8 cellular contexts compared by ENCODE assay signal in genomic region chr7:32891800-32892520, GRCh38. TPM values are rescaled to one million over a fixed set of nuclear protein-coding genes. Genes with fewer than 3 reads are reported as not detected.
DNase-seq lines count a peak whose midpoint lies in the region; ATAC-seq and TF ChIP-seq lines count a peak whose summit lies in the region.

No MANE protein-coding gene starts in this region.

- TF ChIP-seq RAD21 in neural cell (conservative IDR thresholded peaks at IDR 0.05) = peak; percentile 17

- H3K4me2 ChIP-seq in Loucy (ENCODE audit: low read depth, low read length, poor library complexity, severe bottlenecking) (peak overlapping the region; percentile 72), neural cell (ENCODE audit: low read length) (peak overlapping the region; percentile 71)

- DNase-seq in ELR (ENCODE audit: low read depth) (peak; percentile 99), H7 (peak; percentile 93), RWPE2 (ENCODE audit: low spot score) (peak; percentile 97), fibroblast of the conjunctiva (ENCODE audit: low read depth) (peak; percentile 90), stomach (peak; percentile 95)
- peak; percentile 99 for DNase-seq in activated effector memory CD4-positive, alpha-beta T cell treated with anti-CD3 and anti-CD28 coated beads, Interleukin-2, amount 50 U/mL, for 16 hours

- H4K20me1 ChIP-seq in Loucy (ENCODE audit: insufficient read depth, low read length, poor library complexity, severe bottlenecking) (peaks cover 40% of the 10 kb centered on the region), neural cell (ENCODE audit: insufficient read depth) (no peaks in the 10 kb centered on the region)

- peak overlapping the region; percentile 71 for H3K4me3 ChIP-seq in H7 (ENCODE audit: insufficient read depth, low read depth, low read length)
- H3K4me3 ChIP-seq in Loucy (ENCODE audit: low read length, poor library complexity, severe bottlenecking) = peak overlapping the region; percentile 95
- H3K4me3 ChIP-seq in RWPE2 (ENCODE audit: severe bottlenecking) = peak overlapping the region; percentile 97
- peak overlapping the region; percentile 71 for H3K4me3 ChIP-seq in neural cell (ENCODE audit: low read length)
- peak overlapping the region; percentile 78 to 97 (median 96) for H3K4me3 ChIP-seq in stomach

- H3K27ac ChIP-seq in RWPE2 (ENCODE audit: poor library complexity, severe bottlenecking) = peak overlapping the region; percentile 93
- H3K27ac ChIP-seq in neural cell (ENCODE audit: low read length) = peak overlapping the region; percentile 96
- peak overlapping the region; percentile 98 to 100 (median 99) for H3K27ac ChIP-seq in stomach

- H3K79me2 ChIP-seq in Loucy (ENCODE audit: insufficient read depth, low read length) = peaks cover 40% of the 10 kb centered on the region
- peaks cover 38% of the 10 kb centered on the region for H3K79me2 ChIP-seq in neural cell (replicated peaks; ENCODE audit: insufficient read depth, low read length)

- H3F3A ChIP-seq in Loucy (ENCODE audit: low read depth) (no peaks in the 10 kb centered on the region), neural cell (ENCODE audit: insufficient read depth, low read length, poor library complexity, severe bottlenecking) (peaks cover 7% of the 10 kb centered on the region)

- TF ChIP-seq EP300 in neural cell (conservative IDR thresholded peaks at IDR 0.05; ENCODE audit: poor library complexity, severe bottlenecking) (peak; percentile 53), stomach (IDR thresholded peaks at IDR 0.05) (peak; percentile 44)

- peaks cover under 1% of the 10 kb centered on the region; the same call in 1 of the 2 replicates for H3K27me3 ChIP-seq in H7 (ENCODE audit: control insufficient read depth, insufficient read depth, low read length)
- H3K27me3 ChIP-seq in Loucy (ENCODE audit: insufficient read depth, low read length, poor library complexity, severe bottlenecking) = no peaks in the 10 kb centered on the region
- no peaks in the 10 kb centered on the region for H3K27me3 ChIP-seq in RWPE2 (ENCODE audit: insufficient read depth, poor library complexity, severe bottlenecking)
- H3K27me3 ChIP-seq in neural cell (ENCODE audit: insufficient read depth, low read depth, low read length) = no peaks in the 10 kb centered on the region
- no peaks in the 10 kb centered on the region for H3K27me3 ChIP-seq in stomach

- H3K4me1 ChIP-seq in Loucy (ENCODE audit: insufficient read depth, low read length, poor library complexity, severe bottlenecking) (peaks cover 40% of the 10 kb centered on the region), RWPE2 (ENCODE audit: insufficient read depth, poor library complexity, severe bottlenecking) (peaks cover 18% of the 10 kb centered on the region), stomach (peaks cover 36 to 50% (median 43%) of the 10 kb centered on the region in 4 donors)

- peak in 1 of 4 donors; percentile 49 for TF ChIP-seq POLR2A in stomach (IDR thresholded peaks at IDR 0.05)

- TF ChIP-seq CTCF in Loucy (conservative IDR thresholded peaks at IDR 0.05; ENCODE audit: low read length) (no peak), RWPE2 (IDR thresholded peaks at IDR 0.05; ENCODE audit: poor library complexity, severe bottlenecking) (no peak), neural cell (IDR thresholded peaks at IDR 0.05; ENCODE audit: poor library complexity, severe bottlenecking) (no peak), stomach (IDR thresholded peaks at IDR 0.05) (no peak)

- no peaks in the 10 kb centered on the region for H3K9me2 ChIP-seq in Loucy (replicated peaks; ENCODE audit: low read depth, low read length)
- no peaks in the 10 kb centered on the region for H3K9me2 ChIP-seq in neural cell (ENCODE audit: insufficient read depth, low read length)

- 0 to 1% (median 0%) methylated on average over 16 to 82 of the region's 85 CpGs for whole genome bisulfite sequencing in stomach, 5 donors

- intact Hi-C loops in stomach (cut with DNase I; ENCODE audit: low total_unique reads) = no loop called here

- H3K9me3 ChIP-seq in Loucy (ENCODE audit: insufficient read depth, low read depth, low read length) (no peaks in the 10 kb centered on the region), RWPE2 (ENCODE audit: severe bottlenecking) (no peaks in the 10 kb centered on the region), neural cell (ENCODE audit: low read length) (no peaks in the 10 kb centered on the region), stomach (no peaks in the 10 kb centered on the region)

- H2AFZ ChIP-seq in Loucy (ENCODE audit: low read length) (peak overlapping the region; percentile 76), neural cell (ENCODE audit: low read depth, low read length) (peak overlapping the region; percentile 98)

- H3K9ac ChIP-seq in Loucy (ENCODE audit: low read depth, low read length, poor library complexity, severe bottlenecking) = peak overlapping the region; percentile 98
- H3K9ac ChIP-seq in neural cell (ENCODE audit: low read length) = peak overlapping the region; percentile 91

- no peaks in the 10 kb centered on the region for H3K36me3 ChIP-seq in H7 (replicated peaks; ENCODE audit: control insufficient read depth, insufficient read depth, low read length)
- H3K36me3 ChIP-seq in Loucy (ENCODE audit: insufficient read depth, low read length) = no peaks in the 10 kb centered on the region
- no peaks in the 10 kb centered on the region for H3K36me3 ChIP-seq in RWPE2 (ENCODE audit: low read depth)
- no peaks in the 10 kb centered on the region for H3K36me3 ChIP-seq in neural cell (ENCODE audit: insufficient read depth, low read length)
- no peaks in the 10 kb centered on the region for H3K36me3 ChIP-seq in stomach

- peak; percentile 54 for ATAC-seq in RWPE2 (ENCODE audit: low read depth)

TF ChIP-seq in neural cell, 6 proteins besides CTCF, POLR2A, EP300 and RAD21:
- no peak for TF ChIP-seq EZH2 (IDR thresholded peaks at IDR 0.05; ENCODE audit: borderline replicate concordance, insufficient read depth, low read length, poor library complexity, severe bottlenecking)
- no peak for TF ChIP-seq SMC3 (conservative IDR thresholded peaks at IDR 0.05; ENCODE audit: poor library complexity)
- TF ChIP-seq TAF1 (IDR thresholded peaks at IDR 0.05; ENCODE audit: low read depth) = peak; percentile 50
- TF ChIP-seq POLR2AphosphoS5 (IDR thresholded peaks at IDR 0.05) = peak; percentile 83
- peak; percentile 30 for TF ChIP-seq MXI1 (conservative IDR thresholded peaks at IDR 0.05; ENCODE audit: poor library complexity, severe bottlenecking)
- TF ChIP-seq REST (IDR thresholded peaks at IDR 0.05; ENCODE audit: borderline replicate concordance) = peak; percentile 69

RNA-seq across cellular contexts. Expression of gene KBTBD2, which starts 0.4 kb away (rescaled TPM):
- total RNA-seq in H7 (2014; rRNA removed; shearing (Covaris generic)) = 22.8 and 26.3 TPM in 2 replicates
- 68.4 and 70.1 TPM in 2 replicates for polyA plus RNA-seq in neural cell
- 112 and 113 TPM in 2 replicates for polyA minus RNA-seq in neural cell
- total RNA-seq in stomach = 10 to 100 TPM in 4 of 5 donors, 1 to 10 TPM in 1; 9.0 to 90.3 (median 21.9) TPM
- 10 to 100 TPM in 2 of 3 donors, 1 to 10 TPM in 1; 9.9 to 13.9 (median 11.8) TPM for polyA plus RNA-seq in stomach

Comparison
In these comparisons a context has a peak if more than half of its experiments do, and no peak if none do; other contexts are left out.
1. Peak in every context shown above with its lines: DNase-seq, ATAC-seq, H3K4me3 ChIP-seq and H3K27ac ChIP-seq.